1 cellular context compared by ENCODE assay signal in the genomic region with DNA sequence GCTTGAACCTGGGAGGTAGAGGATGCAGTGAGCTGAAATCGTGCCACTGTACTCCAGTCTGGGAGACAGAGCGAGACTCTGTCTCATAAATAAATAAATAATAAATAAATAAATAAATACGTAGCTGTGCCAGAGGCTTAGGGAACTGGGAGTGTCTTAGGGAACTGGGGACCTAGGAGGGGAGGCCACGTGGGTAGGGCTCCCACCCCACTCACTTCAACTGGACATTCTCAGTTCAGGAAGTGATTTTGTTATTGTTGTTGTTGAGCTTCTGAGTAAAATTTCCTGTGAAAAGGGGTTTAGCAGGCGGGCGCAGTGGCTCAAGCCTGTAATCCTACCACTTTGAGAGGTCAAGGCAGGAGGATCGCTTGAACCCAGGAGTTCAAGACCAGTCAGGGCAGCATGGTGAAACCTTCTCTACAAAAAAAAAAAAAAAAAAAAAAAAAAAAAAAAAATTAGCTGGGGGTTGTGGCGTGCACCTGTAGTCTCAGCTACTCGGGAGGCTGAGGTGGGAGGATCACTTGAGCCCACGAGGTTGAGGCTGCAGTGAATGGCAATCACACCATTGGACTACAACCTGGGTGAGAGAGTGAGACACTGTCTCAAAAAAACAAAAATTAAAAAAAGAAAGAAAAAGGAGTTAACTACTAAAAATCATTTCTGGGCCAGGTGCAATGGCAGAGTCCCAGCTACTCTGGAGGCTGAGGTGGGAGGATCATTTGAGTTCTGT.
TF ChIP-seq lines count a peak whose summit lies in the region.

No MANE protein-coding gene starts in this region.

TF ChIP-seq in A549, 52 proteins besides CTCF, POLR2A, EP300 and RAD21 (continued from another document):
- TF ChIP-seq, protein P1, sequence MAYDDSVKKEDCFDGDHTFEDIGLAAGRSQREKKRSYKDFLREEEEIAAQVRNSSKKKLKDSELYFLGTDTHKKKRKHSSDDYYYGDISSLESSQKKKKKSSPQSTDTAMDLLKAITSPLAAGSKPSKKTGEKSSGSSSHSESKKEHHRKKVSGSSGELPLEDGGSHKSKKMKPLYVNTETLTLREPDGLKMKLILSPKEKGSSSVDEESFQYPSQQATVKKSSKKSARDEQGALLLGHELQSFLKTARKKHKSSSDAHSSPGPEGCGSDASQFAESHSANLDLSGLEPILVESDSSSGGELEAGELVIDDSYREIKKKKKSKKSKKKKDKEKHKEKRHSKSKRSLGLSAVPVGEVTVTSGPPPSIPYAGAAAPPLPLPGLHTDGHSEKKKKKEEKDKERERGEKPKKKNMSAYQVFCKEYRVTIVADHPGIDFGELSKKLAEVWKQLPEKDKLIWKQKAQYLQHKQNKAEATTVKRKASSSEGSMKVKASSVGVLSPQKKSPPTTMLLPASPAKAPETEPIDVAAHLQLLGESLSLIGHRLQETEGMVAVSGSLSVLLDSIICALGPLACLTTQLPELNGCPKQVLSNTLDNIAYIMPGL (CRISPR knock-in tag; IDR thresholded peaks at IDR 0.05; ENCODE audit: borderline replicate concordance) = no peak
- TF ChIP-seq CBX8 (IDR thresholded peaks at IDR 0.05) (no peak), MYC (IDR thresholded peaks at IDR 0.05; ENCODE audit: borderline replicate concordance, low read length) (no peak), FOSB (CRISPR knock-in tag; IDR thresholded peaks at IDR 0.05) (no peak)
